In genomic region chr1:99218999-99219398, GRCh38 we compare ENCODE assay signal across 12 cellular contexts. TPM values are rescaled to one million over a fixed set of nuclear protein-coding genes. Genes with fewer than 3 reads are reported as not detected.
DNase-seq lines count a peak whose midpoint lies in the region; ATAC-seq and TF ChIP-seq lines count a peak whose summit lies in the region.
"Had no signal": no experiment of that assay in that cellular context is flagged by ENCODE, and none has a peak within 500 bp of the region (broad histone marks: within the 10 kb centered on the region; RNA-seq: fewer than 3 reads in every experiment).

No MANE protein-coding gene starts in this region.

- no peak for TF ChIP-seq EP300 in ovary (IDR thresholded peaks at IDR 0.05)

- no peak overlapping the region for H3K4me3 Mint-ChIP-seq in HFFc6
- no peak overlapping the region for H3K4me3 Mint-ChIP-seq in activated T-helper 1 cell treated with anti-CD3 and anti-CD28 coated beads, Interleukin-12 subunit alpha, Interleukin-12 subunit beta, Interleukin-2, Interleukin-4 antibody, amounts not matched to agents 30 ng/mL and 10 ng/mL and 1 ng/mL, durations not matched to agents 14 hours and 24 hours and 36 hours
- H3K4me3 Mint-ChIP-seq: activated T-cell treated with anti-CD3 and anti-CD28 coated beads, Interleukin-2, amount 50 U/mL, for 24 hours had no signal

- in situ Hi-C loops in GM13977 (cut with MboI; ENCODE audit: low pct_unique_long_range_greater_than_20kb, low sequenced_read_pairs, unreplicated experiment), result no loop called here

- no peak overlapping the region for H3K27ac Mint-ChIP-seq in HFFc6
- H3K27ac Mint-ChIP-seq in activated T-helper 1 cell treated with anti-CD3 and anti-CD28 coated beads, Interleukin-12 subunit alpha, Interleukin-12 subunit beta, Interleukin-2, Interleukin-4 antibody, amounts not matched to agents 30 ng/mL and 10 ng/mL and 1 ng/mL, durations not matched to agents 14 hours and 24 hours and 36 hours, result no peak overlapping the region
- H3K27ac Mint-ChIP-seq: activated T-cell treated with anti-CD3 and anti-CD28 coated beads, Interleukin-2, amount 50 U/mL, for 24 hours had no signal

- no peaks in the 10 kb centered on the region; the same call in 1 of the 2 replicates for H3K4me1 Mint-ChIP-seq in HFFc6 (ENCODE audit: low read depth)
- no peaks in the 10 kb centered on the region for H3K4me1 Mint-ChIP-seq in activated T-helper 1 cell treated with anti-CD3 and anti-CD28 coated beads, Interleukin-12 subunit alpha, Interleukin-12 subunit beta, Interleukin-2, Interleukin-4 antibody, amounts not matched to agents 30 ng/mL and 10 ng/mL and 1 ng/mL, durations not matched to agents 14 hours and 24 hours and 36 hours (ENCODE audit: low read depth)

- H3K27me3 Mint-ChIP-seq in HFFc6 (ENCODE audit: insufficient read depth), result peaks cover 2% of the 10 kb centered on the region; the same call in 1 of the 2 replicates
- peaks cover 2% of the 10 kb centered on the region for H3K27me3 Mint-ChIP-seq in activated T-helper 1 cell treated with anti-CD3 and anti-CD28 coated beads, Interleukin-12 subunit alpha, Interleukin-12 subunit beta, Interleukin-2, Interleukin-4 antibody, amounts not matched to agents 30 ng/mL and 10 ng/mL and 1 ng/mL, durations not matched to agents 14 hours and 24 hours and 36 hours (ENCODE audit: insufficient read depth)

- intact Hi-C loops in ovary (cut with DNase I), result no loop called here
- intact Hi-C loops in activated T-helper 1 cell treated with anti-CD3 and anti-CD28 coated beads, Interleukin-12 subunit alpha, Interleukin-12 subunit beta, Interleukin-2, Interleukin-4 antibody, amounts not matched to agents 30 ng/mL and 10 ng/mL and 1 ng/mL, durations not matched to agents 14 hours and 24 hours and 36 hours (cut with micrococcal nuclease), result no loop called here

- H3K27ac ChIP-seq in ovary, result no peak overlapping the region
- H3K27ac ChIP-seq: hepatocyte had no signal

- no peak overlapping the region for H3K4me3 ChIP-seq in ovary
- H3K4me3 ChIP-seq: hepatocyte had no signal

- no peaks in the 10 kb centered on the region for H3K36me3 ChIP-seq in ovary

- H3K36me3 Mint-ChIP-seq in HFFc6 (ENCODE audit: low read depth), result no peaks in the 10 kb centered on the region
- H3K36me3 Mint-ChIP-seq in activated T-helper 1 cell treated with anti-CD3 and anti-CD28 coated beads, Interleukin-12 subunit alpha, Interleukin-12 subunit beta, Interleukin-2, Interleukin-4 antibody, amounts not matched to agents 30 ng/mL and 10 ng/mL and 1 ng/mL, durations not matched to agents 14 hours and 24 hours and 36 hours (ENCODE audit: low read depth), result no peaks in the 10 kb centered on the region

- no peaks in the 10 kb centered on the region for H3K4me1 ChIP-seq in ovary (ENCODE audit: insufficient read depth)

- peak; percentile 4 for DNase-seq in GM13977 (ENCODE audit: low spot score)
- no peak for DNase-seq in glomerular visceral epithelial cell (ENCODE audit: extremely low spot score)
- no peak for DNase-seq in ovary
- DNase-seq in HFFc6, result no peak
- DNase-seq in activated T-helper 1 cell treated with anti-CD3 and anti-CD28 coated beads, Interleukin-12 subunit alpha, Interleukin-12 subunit beta, Interleukin-2, Interleukin-4 antibody, amounts not matched to agents 30 ng/mL and 10 ng/mL and 1 ng/mL, durations not matched to agents 14 hours and 24 hours and 36 hours (ENCODE audit: low spot score), result no peak
- DNase-seq: activated T-cell treated with anti-CD3 and anti-CD28 coated beads, Interleukin-2, amount 50 U/mL, for 24 hours; NCI-H2171; stimulated activated CD4-positive, alpha-beta T cell treated with anti-CD3 and anti-CD28 coated beads, Interleukin-1b, Interleukin-23, amount 100 ng/mL, for 48 hours had no signal

- no peaks in the 10 kb centered on the region for H3K27me3 ChIP-seq in ovary
- H3K27me3 ChIP-seq: hepatocyte had no signal

- no peaks in the 10 kb centered on the region for H3K9me3 ChIP-seq in ovary

- TF ChIP-seq POLR2A in ovary (IDR thresholded peaks at IDR 0.05), result no peak

- ATAC-seq in GM19452 (IDR thresholded peaks at IDR 0.05; ENCODE audit: unreplicated experiment) (peak; percentile 91), HG02852 (IDR thresholded peaks at IDR 0.05; ENCODE audit: unreplicated experiment) (peak; percentile 99), HG03460 (IDR thresholded peaks at IDR 0.05; ENCODE audit: unreplicated experiment) (peak; percentile 92)

- no peaks in the 10 kb centered on the region for H3K9me3 Mint-ChIP-seq in HFFc6
- peaks cover 6% of the 10 kb centered on the region for H3K9me3 Mint-ChIP-seq in activated T-helper 1 cell treated with anti-CD3 and anti-CD28 coated beads, Interleukin-12 subunit alpha, Interleukin-12 subunit beta, Interleukin-2, Interleukin-4 antibody, amounts not matched to agents 30 ng/mL and 10 ng/mL and 1 ng/mL, durations not matched to agents 14 hours and 24 hours and 36 hours

- TF ChIP-seq CTCF in GM13977 (IDR thresholded peaks at IDR 0.05; ENCODE audit: extremely low read depth, insufficient read depth, missing control alignments), result no peak
- no peak for TF ChIP-seq CTCF in ovary (IDR thresholded peaks at IDR 0.05)
- no peak for TF ChIP-seq CTCF in HFFc6 (IDR thresholded peaks at IDR 0.05)

RNA-seq across cellular contexts. Expression of gene PLPPR4, which starts 45.3 kb away (rescaled TPM):
- total RNA-seq in ovary, result under 1 TPM in 4 of 7 donors, not detected in 3; 0.05 to 0.34 (median 0.22) TPM
- 1 to 10 TPM in 1 of 2 donors, under 1 TPM in 1; 0.05 to 1.3 TPM for polyA plus RNA-seq in ovary
- under 1 TPM; 0.37 to 0.69 (median 0.47) TPM for total RNA-seq in HFFc6 (2021; fragmentation: NEBNext Ultra II Directional; extraction: Animal tissue kit (Norgen Biotek cat#: 25700))
- total RNA-seq in activated T-helper 1 cell treated with anti-CD3 and anti-CD28 coated beads, Interleukin-12 subunit alpha, Interleukin-12 subunit beta, Interleukin-2, Interleukin-4 antibody, amounts not matched to agents 30 ng/mL and 10 ng/mL and 1 ng/mL, durations not matched to agents 14 hours and 24 hours and 36 hours, result not detected in 2 replicates
